Comparison of ENCODE assay signal across 8 cellular contexts in the genomic region with DNA sequence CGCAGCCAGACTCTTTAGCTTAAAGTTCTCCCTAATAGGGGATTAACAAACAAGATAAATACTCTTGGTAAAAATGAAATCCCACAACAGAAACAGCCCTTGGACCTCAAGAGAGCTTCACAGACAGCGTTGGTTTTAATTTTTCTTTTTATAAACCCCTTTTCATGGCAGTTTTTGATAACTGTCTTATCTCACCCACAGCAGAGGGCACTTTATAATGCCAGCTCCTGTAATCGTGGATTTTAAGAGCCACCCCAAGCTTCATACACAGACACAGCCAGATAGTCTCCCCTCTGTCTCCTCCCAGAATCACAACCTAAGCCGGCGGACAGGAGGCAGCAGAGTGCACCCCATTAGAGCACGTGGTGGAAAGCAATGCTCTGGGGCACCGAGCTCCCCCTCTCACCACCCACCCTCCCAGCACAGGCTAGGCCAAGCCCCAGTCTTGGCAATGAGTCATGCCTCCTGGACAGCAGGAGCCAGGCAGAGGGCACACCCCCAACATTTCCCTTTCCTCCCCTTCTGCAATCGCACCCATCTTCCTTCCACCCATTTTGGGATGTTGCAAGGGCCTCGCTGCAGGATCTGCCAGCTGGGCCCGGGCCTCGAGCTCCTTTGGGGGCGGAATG. TPM values are rescaled to one million over a fixed set of nuclear protein-coding genes. Genes with fewer than 3 reads are reported as not detected.
DNase-seq lines count a peak whose midpoint lies in the region; ATAC-seq, FAIRE-seq and TF ChIP-seq lines count a peak whose summit lies in the region.

No MANE protein-coding gene starts in this region.

- dilution Hi-C loops in keratinocyte (cut with MboI; ENCODE audit: extremely low pct_ligation_motif_present, low sequenced_read_pairs), result no loop called here

- peaks cover 78% of the 10 kb centered on the region for H3K79me2 ChIP-seq in keratinocyte (ENCODE audit: control insufficient read depth, insufficient read depth, low read length)

- H3K9me3 ChIP-seq in keratinocyte (ENCODE audit: control insufficient read depth, low read depth, low read length), result no peaks in the 10 kb centered on the region

- no peak overlapping the region for H2AFZ ChIP-seq in keratinocyte (ENCODE audit: control insufficient read depth, low read length)

- ATAC-seq in GM19351 (IDR thresholded peaks at IDR 0.05; ENCODE audit: unreplicated experiment), result peak; percentile 34
- ATAC-seq in HG03439 (IDR thresholded peaks at IDR 0.05; ENCODE audit: unreplicated experiment), result peak; percentile 18

- H3K4me1 ChIP-seq in keratinocyte (ENCODE audit: control insufficient read depth, extremely low read depth, insufficient read depth, low read length), result peaks cover 43% of the 10 kb centered on the region

- TF ChIP-seq CTCF in keratinocyte (optimal IDR thresholded peaks at IDR 0.05 in 1 of 3, IDR thresholded peaks at IDR 0.05 in 1 of 3, conservative IDR thresholded peaks at IDR 0.05 in 1 of 3; ENCODE audit: extremely low read depth in 1 of 3, insufficient read depth in 2 of 3, low read length in 3 of 3), result peak; percentile 65 to 82 (median 74)

- peak overlapping the region; percentile 94 to 99 (median 99) for H3K4me3 ChIP-seq in keratinocyte (ENCODE audit: control insufficient read depth in 2 of 3, extremely low read depth in 1 of 3, insufficient read depth in 2 of 3, low read depth in 1 of 3, low read length in 3 of 3)
- peak overlapping the region; percentile 50 to 91 (median 71) for H3K4me3 ChIP-seq in skin epidermis

- H3K4me2 ChIP-seq in keratinocyte (ENCODE audit: control insufficient read depth, extremely low read depth, insufficient read depth, low read depth, low read length), result peak overlapping the region; percentile 100

- H3K27me3 ChIP-seq in keratinocyte (ENCODE audit: control insufficient read depth, extremely low read depth, insufficient read depth, low read length), result no peaks in the 10 kb centered on the region

- peak overlapping the region; percentile 97 for H3K9ac ChIP-seq in keratinocyte (ENCODE audit: control insufficient read depth, extremely low read depth, insufficient read depth, low read length)

- H3K9me1 ChIP-seq in keratinocyte (ENCODE audit: control insufficient read depth, extremely low read depth, insufficient read depth, low read length), result peaks cover 3% of the 10 kb centered on the region

- H3K27ac ChIP-seq in caudate nucleus (ENCODE audit: low read depth, low read length) (peak overlapping the region; percentile 44), keratinocyte (ENCODE audit: control insufficient read depth, insufficient read depth, low read length) (peak overlapping the region; percentile 94), skin epidermis (peak overlapping the region; percentile 90 to 99 (median 98))

- peak; percentile 85 for FAIRE-seq in keratinocyte (lab: Jason Lieb, UNC)

- H4K20me1 ChIP-seq in keratinocyte (ENCODE audit: control insufficient read depth, extremely low read depth, insufficient read depth, low read length), result peaks cover 49% of the 10 kb centered on the region

- DNase-seq in DMS79 treated with DMSO at 0.1 percent for 48 hours (lab: John Stamatoyannopoulos, UW) (peak; percentile 36), SIG-M5 treated with dmso at 0.1 percent for 504 hours (lab: John Stamatoyannopoulos, UW; ENCODE audit: unreplicated experiment) (peak; percentile 93), caudate nucleus (lab: John Stamatoyannopoulos, UW) (peak in 47 of 61 donors; percentile 14 to 81 (median 46)), keratinocyte (ENCODE audit: low read depth, low spot score) (peak; percentile 82), NCI-H774 (lab: John Stamatoyannopoulos, UW) (no peak)

- H3K36me3 ChIP-seq in keratinocyte (ENCODE audit: control insufficient read depth in 2 of 2, extremely low read depth in 1 of 2, insufficient read depth in 2 of 2, low read length in 2 of 2), result peaks cover 22 to 54% of the 10 kb centered on the region in 2 experiments

RNA-seq across cellular contexts. Expression of a gene that starts 2.5 kb away (rescaled TPM):
- 82.1 to 117 TPM (median 84.2 TPM) in 3 replicates for polyA plus RNA-seq in keratinocyte
- 69.6 TPM for polyA plus RNA-seq in keratinocyte (2011; ENCODE audit: low read depth)
- 27.6 and 29.1 TPM in 2 replicates for polyA plus RNA-seq in keratinocyte (2011; cell fraction: cytosol; rRNA removed)
- 356 and 357 TPM in 2 replicates for polyA plus RNA-seq in keratinocyte (2011; cell fraction: nucleus; rRNA removed)
- 37.1 and 115 TPM in 2 replicates for polyA plus RNA-seq in keratinocyte (2012; ENCODE audit: low replicate concordance)
- 306 to 390 TPM (median 389 TPM) in 3 replicates for polyA minus RNA-seq in keratinocyte
- 89.8 TPM for polyA minus RNA-seq in keratinocyte (2011; cell fraction: cytosol; rRNA and poly(A)+ RNA removed)
- 497 and 766 TPM in 2 replicates for polyA minus RNA-seq in keratinocyte (2011; cell fraction: nucleus; rRNA and poly(A)+ RNA removed)

Comparison
In these comparisons a context has a peak if more than half of its experiments do, and no peak if none do; other contexts are left out.
1. H3K27ac ChIP-seq: peak in every context shown above with its lines; median percentile 98 in skin epidermis; 94 in keratinocyte; 44 in caudate nucleus.